ENCODE assay signal across 8 cellular contexts in the genomic region with DNA sequence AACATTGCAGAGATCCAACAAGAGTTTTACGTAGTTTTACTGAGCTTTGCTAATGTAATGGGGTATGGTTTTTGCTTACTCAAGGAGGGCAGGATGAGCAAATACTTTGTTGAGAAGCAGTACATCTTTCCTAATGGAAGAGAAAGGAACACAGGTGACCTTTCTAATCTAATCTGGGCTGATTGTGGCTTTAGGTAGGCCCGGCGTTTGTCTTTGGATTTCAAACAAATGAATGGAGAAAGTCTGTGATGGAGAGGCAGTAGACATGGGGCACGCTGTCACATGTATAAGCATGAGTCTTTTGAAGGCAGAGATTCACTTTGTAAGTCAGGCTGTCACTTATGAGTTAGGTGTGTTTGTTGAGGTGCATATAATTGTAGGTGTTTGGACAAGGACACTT. TPM values are rescaled to one million over a fixed set of nuclear protein-coding genes. Genes with fewer than 3 reads are reported as not detected.
DNase-seq lines count a peak whose midpoint lies in the region; ATAC-seq and TF ChIP-seq lines count a peak whose summit lies in the region.

No MANE protein-coding gene starts in this region.

- peaks cover 34 to 48% (median 44%) of the 10 kb centered on the region in 3 donors for H3K4me1 Mint-ChIP-seq in T-cell

- DNase-seq in GM06990 (ENCODE audit: extremely low read depth, insufficient read length) (no peak), T-cell (no peak), esophagus muscularis mucosa (ENCODE audit: extremely low spot score) (no peak), retinal pigment epithelial cell (ENCODE audit: low read depth) (no peak), AG08396 (ENCODE audit: low spot score) (no peak), HuH-7.5 (ENCODE audit: low spot score) (no peak)

- peak overlapping the region; percentile 85 for H3K4me3 ChIP-seq in GM06990 (replicated peaks; ENCODE audit: low read depth, low read length)
- peak overlapping the region; percentile 69 to 96 (median 88) for H3K4me3 ChIP-seq in esophagus muscularis mucosa
- H3K4me3 ChIP-seq in retinal pigment epithelial cell (ENCODE audit: low read length), result peak overlapping the region; percentile 83

- no peak for TF ChIP-seq CTCF in GM06990 (IDR thresholded peaks at IDR 0.05; ENCODE audit: insufficient read depth, low read length, poor library complexity, severe bottlenecking)
- no peak for TF ChIP-seq CTCF in esophagus muscularis mucosa (IDR thresholded peaks at IDR 0.05)
- TF ChIP-seq CTCF in retinal pigment epithelial cell (conservative IDR thresholded peaks at IDR 0.05; ENCODE audit: low read depth, low read length), result no peak

- ATAC-seq in T-cell (replicated peaks in 1 of 4), result no peak
- no peak for ATAC-seq in GM19328 (IDR thresholded peaks at IDR 0.05; ENCODE audit: unreplicated experiment)
- no peak for ATAC-seq in HG02884 (IDR thresholded peaks at IDR 0.05; ENCODE audit: unreplicated experiment)

- no peak for TF ChIP-seq POLR2A in esophagus muscularis mucosa (IDR thresholded peaks at IDR 0.05; ENCODE audit: low read depth)

- H3K36me3 ChIP-seq in GM06990 (ENCODE audit: control insufficient read depth, insufficient read depth, low read length), result no peaks in the 10 kb centered on the region; the same call in none of the 2 replicates
- H3K36me3 ChIP-seq in esophagus muscularis mucosa, result peaks cover 0 to 4% (median 2%) of the 10 kb centered on the region in 4 donors

- H3K27me3 Mint-ChIP-seq in T-cell, result no peaks in the 10 kb centered on the region

- 55% methylated on average over 4 of the region's 4 CpGs for WGBS in esophagus muscularis mucosa

- peaks cover 19 to 53% (median 42%) of the 10 kb centered on the region in 4 donors for H3K4me1 ChIP-seq in esophagus muscularis mucosa

- H3K9me3 Mint-ChIP-seq in T-cell, result no peaks in the 10 kb centered on the region

- H3K27ac ChIP-seq in esophagus muscularis mucosa (replicated peaks in 1 of 4), result peak overlapping the region; percentile 89 to 96 (median 94)

- peak overlapping the region; percentile 78 to 88 (median 88) for H3K4me3 Mint-ChIP-seq in T-cell

- TF ChIP-seq EP300 in esophagus muscularis mucosa (IDR thresholded peaks at IDR 0.05), result no peak

- no peaks in the 10 kb centered on the region for H3K27me3 ChIP-seq in GM06990 (replicated peaks; ENCODE audit: control insufficient read depth, insufficient read depth, low read length)
- no peaks in the 10 kb centered on the region for H3K27me3 ChIP-seq in esophagus muscularis mucosa

- H3K36me3 Mint-ChIP-seq in T-cell, result peaks cover 6% of the 10 kb centered on the region

- intact Hi-C loops in esophagus muscularis mucosa (cut with DNase I), result loop anchor here (5.0 kb wide), 1 partner anchor 64 kb away; no protein-coding TSS in a partner anchor

- H3K9me3 ChIP-seq in esophagus muscularis mucosa, result no peaks in the 10 kb centered on the region

- CTCF ChIA-PET in T-cell (lab: Charles Lee), result interaction anchor here in 1 of 2 donors (0.6 kb wide), 1 partner anchor 69 kb away, joined by 4 read pairs; a partner anchor contains a TSS

- POLR2A ChIA-PET in T-cell (lab: Charles Lee), result no interaction called here

- peak overlapping the region; percentile 7 to 92 for H3K27ac Mint-ChIP-seq in T-cell

RNA-seq across cellular contexts. Expression of a gene that starts 1.7 kb away (rescaled TPM):
- total RNA-seq in T-cell (10 to 100 TPM; 52.5 to 65.2 (median 59.6) TPM), esophagus muscularis mucosa (10 to 100 TPM; 44.4 to 68.2 (median 55.2) TPM)

RNA-seq across cellular contexts. Expression of a gene that starts 50.2 kb away (rescaled TPM):
- total RNA-seq in T-cell (1 to 10 TPM; 1.8 to 4.1 (median 2.6) TPM), esophagus muscularis mucosa (under 1 TPM; 0.66 to 0.97 (median 0.76) TPM)

RNA-seq across cellular contexts. Expression of a gene that starts 56.5 kb away (rescaled TPM):
- total RNA-seq in T-cell (not detected), esophagus muscularis mucosa (not detected)
